Comparison of ENCODE assay signal across 15 cellular contexts in genomic region chr12:45050331-45050750, GRCh38. TPM values are rescaled to one million over a fixed set of nuclear protein-coding genes. Genes with fewer than 3 reads are reported as not detected.
DNase-seq lines count a peak whose midpoint lies in the region; ATAC-seq and TF ChIP-seq lines count a peak whose summit lies in the region.
"Had no signal": no experiment of that assay in that cellular context is flagged by ENCODE, and none has a peak within 500 bp of the region (broad histone marks: within the 10 kb centered on the region; RNA-seq: fewer than 3 reads in every experiment).

No MANE protein-coding gene starts in this region.

- H3K27me3 Mint-ChIP-seq in endothelial cell (ENCODE audit: unreplicated experiment) (peaks cover 3% of the 10 kb centered on the region), mesothelial cell of epicardium (ENCODE audit: low read depth) (peaks cover 93% of the 10 kb centered on the region)

- no peaks in the 10 kb centered on the region for H3K4me1 ChIP-seq in urinary bladder (ENCODE audit: insufficient read depth)
- H3K4me1 ChIP-seq: parathyroid adenoma had no signal

- ATAC-seq in Right ventricle myocardium superior (ENCODE audit: poor library complexity), result peak; percentile 12
- ATAC-seq in Right ventricle myocardium inferior, result no peak
- ATAC-seq in HG02678 (IDR thresholded peaks at IDR 0.05; ENCODE audit: unreplicated experiment), result no peak

- H3K4me3 Mint-ChIP-seq in endothelial cell (ENCODE audit: unreplicated experiment), result no peak overlapping the region
- H3K4me3 Mint-ChIP-seq in mesothelial cell of epicardium, result peak overlapping the region; percentile 51

- no peak for DNase-seq in Right ventricle myocardium superior
- DNase-seq in Right ventricle myocardium inferior (ENCODE audit: missing footprints), result no peak
- peak; percentile 8 for DNase-seq in endothelial cell (ENCODE audit: low spot score)
- peak in 1 of 2 experiments; percentile 39 for DNase-seq in mesothelial cell of epicardium (ENCODE audit: low spot score in 2 of 2, unreplicated experiment in 2 of 2)
- no peak for DNase-seq in COLO829 (ENCODE audit: low spot score)
- no peak for DNase-seq in erythroblast (lab: John Stamatoyannopoulos, UW)
- DNase-seq: activated CD4-positive, alpha-beta T cell treated with anti-CD3 and anti-CD28 coated beads, Interleukin-2, amount 10 ng/mL, durations not matched to agents 24 days and 14 days; AML-193; GF-D8; NCI-H510A had no signal

- WGBS in urinary bladder, result under 1% methylated on average over 38 of the region's 38 CpGs

- H3K36me3 Mint-ChIP-seq in endothelial cell (ENCODE audit: low read depth, unreplicated experiment) (no peaks in the 10 kb centered on the region), mesothelial cell of epicardium (no peaks in the 10 kb centered on the region)
- H3K36me3 Mint-ChIP-seq: activated naive CD8-positive, alpha-beta T cell had no signal

- H3K4me3 ChIP-seq in urinary bladder (ENCODE audit: low read depth, low read length), result peak overlapping the region; percentile 42

- intact Hi-C loops in Right ventricle myocardium superior (cut with DNase I), result no loop called here
- intact Hi-C loops in Right ventricle myocardium inferior (cut with DNase I), result no loop called here

- H3K27ac Mint-ChIP-seq in endothelial cell (ENCODE audit: unreplicated experiment) (no peak overlapping the region), mesothelial cell of epicardium (no peak overlapping the region)
- H3K27ac Mint-ChIP-seq: activated CD4-positive, alpha-beta T cell treated with anti-CD3 and anti-CD28 coated beads, Interleukin-2, amount 10 ng/mL, durations not matched to agents 24 days and 14 days; activated naive CD8-positive, alpha-beta T cell had no signal

- peaks cover 11% of the 10 kb centered on the region for H3K4me1 Mint-ChIP-seq in endothelial cell (ENCODE audit: unreplicated experiment)
- H3K4me1 Mint-ChIP-seq in mesothelial cell of epicardium, result peaks cover 10% of the 10 kb centered on the region
- H3K4me1 Mint-ChIP-seq: activated CD4-positive, alpha-beta T cell treated with anti-CD3 and anti-CD28 coated beads, Interleukin-2, amount 10 ng/mL, durations not matched to agents 24 days and 14 days had no signal

- H3K9me3 Mint-ChIP-seq in endothelial cell (ENCODE audit: unreplicated experiment) (no peaks in the 10 kb centered on the region), mesothelial cell of epicardium (no peaks in the 10 kb centered on the region)
- H3K9me3 Mint-ChIP-seq: activated CD4-positive, alpha-beta T cell treated with anti-CD3 and anti-CD28 coated beads, Interleukin-2, amount 10 ng/mL, durations not matched to agents 24 days and 14 days had no signal

- no peaks in the 10 kb centered on the region for H3K36me3 ChIP-seq in urinary bladder (ENCODE audit: insufficient read depth)

- TF ChIP-seq POLR2A in erythroblast (IDR thresholded peaks at IDR 0.05; ENCODE audit: low read length), result no peak

- TF ChIP-seq CTCF in endothelial cell (IDR thresholded peaks at IDR 0.05; ENCODE audit: unreplicated experiment) (no peak), mesothelial cell of epicardium (IDR thresholded peaks at IDR 0.05; ENCODE audit: unreplicated experiment) (no peak)

- no peak overlapping the region for H3K27ac ChIP-seq in urinary bladder (ENCODE audit: low read depth)
- H3K27ac ChIP-seq: parathyroid adenoma had no signal

RNA-seq across cellular contexts. Expression of gene DBX2, which starts 0.6 kb away (rescaled TPM):
- total RNA-seq in Right ventricle myocardium superior, result 0.08 TPM
- 0.24 TPM for total RNA-seq in Right ventricle myocardium inferior
- not detected for total RNA-seq in endothelial cell (ENCODE audit: unreplicated experiment)
- not detected in 3 replicates for total RNA-seq in mesothelial cell of epicardium
- 0.26 TPM for total RNA-seq in urinary bladder
- 0.03 TPM for polyA plus RNA-seq in urinary bladder
- total RNA-seq: activated CD4-positive, alpha-beta T cell treated with anti-CD3 and anti-CD28 coated beads, Interleukin-2, amount 10 ng/mL, durations not matched to agents 24 days and 14 days had no signal
- polyA plus RNA-seq: keratinocyte had no signal
